Comparison of ENCODE assay signal across 20 cellular contexts in the genomic region with DNA sequence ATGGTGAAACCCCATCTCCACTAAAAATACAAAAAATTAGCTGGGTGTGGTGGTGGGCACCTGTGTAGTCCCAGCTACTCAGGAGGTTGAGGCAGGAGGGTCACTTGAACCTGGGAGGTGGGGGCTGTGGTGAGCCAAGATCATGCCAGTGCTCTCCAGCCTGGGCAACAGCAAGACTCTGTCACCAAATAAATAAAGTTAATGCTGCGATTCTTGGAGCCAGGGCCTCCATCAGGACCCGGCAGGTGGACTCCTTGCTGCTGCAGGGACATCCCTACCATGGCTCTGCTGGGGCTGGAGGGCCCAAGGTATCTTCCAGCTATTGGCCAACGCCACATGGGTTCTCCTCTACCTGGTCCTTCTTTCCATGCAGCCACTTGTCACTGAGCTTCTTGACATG.
"Had no signal": no experiment of that assay in that cellular context is flagged by ENCODE, and none has a peak within 500 bp of the region (broad histone marks: within the 10 kb centered on the region; RNA-seq: fewer than 3 reads in every experiment).

No MANE protein-coding gene starts in this region.

- H3K4me1 ChIP-seq: heart right ventricle, left lung, lower lobe of right lung had no signal

- H3K9me3 ChIP-seq: colonic mucosa, esophagus squamous epithelium, gastrocnemius medialis, heart right ventricle, left lung, lower lobe of right lung, mucosa of descending colon had no signal

- H3K27ac ChIP-seq: colonic mucosa, epithelial cell of prostate, esophagus squamous epithelium, gastrocnemius medialis, heart right ventricle, left lung, lower lobe of right lung had no signal

- H3K27me3 ChIP-seq: colonic mucosa, esophagus squamous epithelium, gastrocnemius medialis, heart right ventricle, left lung had no signal

- H3K4me3 ChIP-seq: colonic mucosa, esophagus squamous epithelium, gastrocnemius medialis, heart right ventricle, left lung, lower lobe of right lung, mucosa of descending colon had no signal

- H3K36me3 ChIP-seq: colonic mucosa, gastrocnemius medialis, lower lobe of right lung had no signal

- DNase-seq: colonic mucosa; cortex of kidney; effector CD8-positive, alpha-beta T cell; effector memory CD8-positive, alpha-beta T cell; erythroblast; esophagus squamous epithelium; foreskin fibroblast; foreskin melanocyte; gastrocnemius medialis; glutamatergic neuron; heart right ventricle; hippocampal formation; left cardiac atrium; left lung; left ventricle myocardium superior; lower lobe of right lung; mesenchymal stem cell; mucosa of descending colon; naive B cell had no signal
